1 cellular context compared by ENCODE assay signal in genomic region chr22:24938741-24939341, GRCh38.
A peak's percentile ranks its signal among the peaks of the same experiment; 100 is the strongest.
TF ChIP-seq lines count a peak whose summit lies in the region.

No MANE protein-coding gene starts in this region.

TF ChIP-seq in HEK293, 187 proteins besides CTCF, POLR2A, EP300 and RAD21 (continued from another document):
- TF ChIP-seq PRDM2 (tag by site-specific recombination; IDR thresholded peaks at IDR 0.05; ENCODE audit: borderline replicate concordance) (no peak), ZNF654 (tag by site-specific recombination; IDR thresholded peaks at IDR 0.05; ENCODE audit: low read depth) (peak; percentile 91), ZBTB26 (tag by site-specific recombination; optimal IDR thresholded peaks at IDR 0.05) (peak; percentile 8), YY2 (tag by site-specific recombination; IDR thresholded peaks at IDR 0.05) (no peak), ZBTB8A (tag by site-specific recombination; IDR thresholded peaks at IDR 0.05) (no peak), BCL11A (tag by site-specific recombination; IDR thresholded peaks at IDR 0.05; ENCODE audit: low read depth) (no peak), ZNF473 (tag by site-specific recombination; IDR thresholded peaks at IDR 0.05) (no peak), GLI2 (tag by site-specific recombination; IDR thresholded peaks at IDR 0.05; ENCODE audit: borderline replicate concordance, low read depth) (no peak), ZNF747 (tag by site-specific recombination; IDR thresholded peaks at IDR 0.05) (no peak), ZNF292 (tag by site-specific recombination; IDR thresholded peaks at IDR 0.05; ENCODE audit: borderline replicate concordance, low read depth) (no peak), ZNF19 (tag by site-specific recombination; IDR thresholded peaks at IDR 0.05; ENCODE audit: low read depth) (no peak), ZNF140 (tag by site-specific recombination; IDR thresholded peaks at IDR 0.05) (no peak), ZNF335 (tag by site-specific recombination; conservative IDR thresholded peaks at IDR 0.05) (peak; percentile 66), MZF1 (tag by site-specific recombination; IDR thresholded peaks at IDR 0.05; ENCODE audit: borderline replicate concordance) (no peak), ZNF843 (tag by site-specific recombination; IDR thresholded peaks at IDR 0.05) (no peak), ZNF24 (tag by site-specific recombination; IDR thresholded peaks at IDR 0.05) (no peak), KLF16 (tag by site-specific recombination; IDR thresholded peaks at IDR 0.05) (no peak), ZNF350 (tag by site-specific recombination; IDR thresholded peaks at IDR 0.05) (no peak), PRDM10 (tag by site-specific recombination; IDR thresholded peaks at IDR 0.05) (no peak), ZNF184 (tag by site-specific recombination; IDR thresholded peaks at IDR 0.05) (no peak), ZNF146 (tag by site-specific recombination; IDR thresholded peaks at IDR 0.05) (peak; percentile 50; the same call in 1 of the 2 replicates), SALL2 (tag by site-specific recombination; IDR thresholded peaks at IDR 0.05; ENCODE audit: borderline replicate concordance) (no peak), ZNF354C (tag by site-specific recombination; IDR thresholded peaks at IDR 0.05; ENCODE audit: borderline replicate concordance, low read depth) (no peak), KLF7 (tag by site-specific recombination; IDR thresholded peaks at IDR 0.05; ENCODE audit: borderline replicate concordance) (no peak), ZNF175 (tag by site-specific recombination; IDR thresholded peaks at IDR 0.05) (no peak), ZNF121 (tag by site-specific recombination; IDR thresholded peaks at IDR 0.05) (no peak)
- TF ChIP-seq, protein P1, sequence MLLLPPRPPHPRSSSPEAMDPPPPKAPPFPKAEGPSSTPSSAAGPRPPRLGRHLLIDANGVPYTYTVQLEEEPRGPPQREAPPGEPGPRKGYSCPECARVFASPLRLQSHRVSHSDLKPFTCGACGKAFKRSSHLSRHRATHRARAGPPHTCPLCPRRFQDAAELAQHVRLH (tag by site-specific recombination; IDR thresholded peaks at IDR 0.05), result no peak
- TF ChIP-seq, protein P2, sequence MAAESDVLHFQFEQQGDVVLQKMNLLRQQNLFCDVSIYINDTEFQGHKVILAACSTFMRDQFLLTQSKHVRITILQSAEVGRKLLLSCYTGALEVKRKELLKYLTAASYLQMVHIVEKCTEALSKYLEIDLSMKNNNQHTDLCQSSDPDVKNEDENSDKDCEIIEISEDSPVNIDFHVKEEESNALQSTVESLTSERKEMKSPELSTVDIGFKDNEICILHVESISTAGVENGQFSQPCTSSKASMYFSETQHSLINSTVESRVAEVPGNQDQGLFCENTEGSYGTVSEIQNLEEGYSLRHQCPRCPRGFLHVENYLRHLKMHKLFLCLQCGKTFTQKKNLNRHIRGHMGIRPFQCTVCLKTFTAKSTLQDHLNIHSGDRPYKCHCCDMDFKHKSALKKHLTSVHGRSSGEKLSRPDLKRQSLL (tag by site-specific recombination; IDR thresholded peaks at IDR 0.05), result no peak
- TF ChIP-seq, protein P3, sequence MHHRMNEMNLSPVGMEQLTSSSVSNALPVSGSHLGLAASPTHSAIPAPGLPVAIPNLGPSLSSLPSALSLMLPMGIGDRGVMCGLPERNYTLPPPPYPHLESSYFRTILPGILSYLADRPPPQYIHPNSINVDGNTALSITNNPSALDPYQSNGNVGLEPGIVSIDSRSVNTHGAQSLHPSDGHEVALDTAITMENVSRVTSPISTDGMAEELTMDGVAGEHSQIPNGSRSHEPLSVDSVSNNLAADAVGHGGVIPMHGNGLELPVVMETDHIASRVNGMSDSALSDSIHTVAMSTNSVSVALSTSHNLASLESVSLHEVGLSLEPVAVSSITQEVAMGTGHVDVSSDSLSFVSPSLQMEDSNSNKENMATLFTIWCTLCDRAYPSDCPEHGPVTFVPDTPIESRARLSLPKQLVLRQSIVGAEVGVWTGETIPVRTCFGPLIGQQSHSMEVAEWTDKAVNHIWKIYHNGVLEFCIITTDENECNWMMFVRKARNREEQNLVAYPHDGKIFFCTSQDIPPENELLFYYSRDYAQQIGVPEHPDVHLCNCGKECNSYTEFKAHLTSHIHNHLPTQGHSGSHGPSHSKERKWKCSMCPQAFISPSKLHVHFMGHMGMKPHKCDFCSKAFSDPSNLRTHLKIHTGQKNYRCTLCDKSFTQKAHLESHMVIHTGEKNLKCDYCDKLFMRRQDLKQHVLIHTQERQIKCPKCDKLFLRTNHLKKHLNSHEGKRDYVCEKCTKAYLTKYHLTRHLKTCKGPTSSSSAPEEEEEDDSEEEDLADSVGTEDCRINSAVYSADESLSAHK (tag by site-specific recombination; IDR thresholded peaks at IDR 0.05), result no peak
- TF ChIP-seq, protein P4, sequence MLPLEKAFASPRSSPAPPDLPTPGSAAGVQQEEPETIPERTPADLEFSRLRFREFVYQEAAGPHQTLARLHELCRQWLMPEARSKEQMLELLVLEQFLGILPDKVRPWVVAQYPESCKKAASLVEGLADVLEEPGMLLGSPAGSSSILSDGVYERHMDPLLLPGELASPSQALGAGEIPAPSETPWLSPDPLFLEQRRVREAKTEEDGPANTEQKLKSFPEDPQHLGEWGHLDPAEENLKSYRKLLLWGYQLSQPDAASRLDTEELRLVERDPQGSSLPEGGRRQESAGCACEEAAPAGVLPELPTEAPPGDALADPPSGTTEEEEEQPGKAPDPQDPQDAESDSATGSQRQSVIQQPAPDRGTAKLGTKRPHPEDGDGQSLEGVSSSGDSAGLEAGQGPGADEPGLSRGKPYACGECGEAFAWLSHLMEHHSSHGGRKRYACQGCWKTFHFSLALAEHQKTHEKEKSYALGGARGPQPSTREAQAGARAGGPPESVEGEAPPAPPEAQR (tag by site-specific recombination; IDR thresholded peaks at IDR 0.05), result no peak
- TF ChIP-seq, protein P5, sequence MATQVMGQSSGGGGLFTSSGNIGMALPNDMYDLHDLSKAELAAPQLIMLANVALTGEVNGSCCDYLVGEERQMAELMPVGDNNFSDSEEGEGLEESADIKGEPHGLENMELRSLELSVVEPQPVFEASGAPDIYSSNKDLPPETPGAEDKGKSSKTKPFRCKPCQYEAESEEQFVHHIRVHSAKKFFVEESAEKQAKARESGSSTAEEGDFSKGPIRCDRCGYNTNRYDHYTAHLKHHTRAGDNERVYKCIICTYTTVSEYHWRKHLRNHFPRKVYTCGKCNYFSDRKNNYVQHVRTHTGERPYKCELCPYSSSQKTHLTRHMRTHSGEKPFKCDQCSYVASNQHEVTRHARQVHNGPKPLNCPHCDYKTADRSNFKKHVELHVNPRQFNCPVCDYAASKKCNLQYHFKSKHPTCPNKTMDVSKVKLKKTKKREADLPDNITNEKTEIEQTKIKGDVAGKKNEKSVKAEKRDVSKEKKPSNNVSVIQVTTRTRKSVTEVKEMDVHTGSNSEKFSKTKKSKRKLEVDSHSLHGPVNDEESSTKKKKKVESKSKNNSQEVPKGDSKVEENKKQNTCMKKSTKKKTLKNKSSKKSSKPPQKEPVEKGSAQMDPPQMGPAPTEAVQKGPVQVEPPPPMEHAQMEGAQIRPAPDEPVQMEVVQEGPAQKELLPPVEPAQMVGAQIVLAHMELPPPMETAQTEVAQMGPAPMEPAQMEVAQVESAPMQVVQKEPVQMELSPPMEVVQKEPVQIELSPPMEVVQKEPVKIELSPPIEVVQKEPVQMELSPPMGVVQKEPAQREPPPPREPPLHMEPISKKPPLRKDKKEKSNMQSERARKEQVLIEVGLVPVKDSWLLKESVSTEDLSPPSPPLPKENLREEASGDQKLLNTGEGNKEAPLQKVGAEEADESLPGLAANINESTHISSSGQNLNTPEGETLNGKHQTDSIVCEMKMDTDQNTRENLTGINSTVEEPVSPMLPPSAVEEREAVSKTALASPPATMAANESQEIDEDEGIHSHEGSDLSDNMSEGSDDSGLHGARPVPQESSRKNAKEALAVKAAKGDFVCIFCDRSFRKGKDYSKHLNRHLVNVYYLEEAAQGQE (tag by site-specific recombination; IDR thresholded peaks at IDR 0.05), result no peak
- TF ChIP-seq, protein P6, sequence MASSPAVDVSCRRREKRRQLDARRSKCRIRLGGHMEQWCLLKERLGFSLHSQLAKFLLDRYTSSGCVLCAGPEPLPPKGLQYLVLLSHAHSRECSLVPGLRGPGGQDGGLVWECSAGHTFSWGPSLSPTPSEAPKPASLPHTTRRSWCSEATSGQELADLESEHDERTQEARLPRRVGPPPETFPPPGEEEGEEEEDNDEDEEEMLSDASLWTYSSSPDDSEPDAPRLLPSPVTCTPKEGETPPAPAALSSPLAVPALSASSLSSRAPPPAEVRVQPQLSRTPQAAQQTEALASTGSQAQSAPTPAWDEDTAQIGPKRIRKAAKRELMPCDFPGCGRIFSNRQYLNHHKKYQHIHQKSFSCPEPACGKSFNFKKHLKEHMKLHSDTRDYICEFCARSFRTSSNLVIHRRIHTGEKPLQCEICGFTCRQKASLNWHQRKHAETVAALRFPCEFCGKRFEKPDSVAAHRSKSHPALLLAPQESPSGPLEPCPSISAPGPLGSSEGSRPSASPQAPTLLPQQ (tag by site-specific recombination; IDR thresholded peaks at IDR 0.05), result peak; percentile 28; the same call in 1 of the 2 replicates
TF ChIP-seq in HEK293: peak in this region for 7.
